In genomic region chr10:66318761-66319160, GRCh38 we compare ENCODE assay signal across 23 cellular contexts.
"Had no signal": no experiment of that assay in that cellular context is flagged by ENCODE, and none has a peak within 500 bp of the region (broad histone marks: within the 10 kb centered on the region; RNA-seq: fewer than 3 reads in every experiment).

No MANE protein-coding gene starts in this region.

- H3K4me1 ChIP-seq: colonic mucosa, esophagus squamous epithelium, foreskin keratinocyte, gastroesophageal sphincter had no signal

- DNase-seq: colonic mucosa; cortex of kidney; dermis blood vessel endothelial cell; dorsolateral prefrontal cortex; effector CD4-positive, alpha-beta T cell; effector CD8-positive, alpha-beta T cell; effector memory CD4-positive, alpha-beta T cell; effector memory CD8-positive, alpha-beta T cell; endodermal cell; erythroblast; esophagus squamous epithelium; foreskin fibroblast; foreskin keratinocyte; foreskin melanocyte; gastrocnemius medialis; glutamatergic neuron; head of caudate nucleus; heart left ventricle; heart right ventricle had no signal

- H3K4me3 ChIP-seq: colonic mucosa, coronary artery, dorsolateral prefrontal cortex, esophagus muscularis mucosa, esophagus squamous epithelium, gastrocnemius medialis, gastroesophageal sphincter, heart left ventricle, heart right ventricle had no signal

- H3K9me3 ChIP-seq: colonic mucosa, esophagus muscularis mucosa, esophagus squamous epithelium, gastrocnemius medialis, gastroesophageal sphincter, heart left ventricle, heart right ventricle had no signal

- H3K36me3 ChIP-seq: colonic mucosa, esophagus muscularis mucosa, esophagus squamous epithelium, gastrocnemius medialis, gastroesophageal sphincter, heart left ventricle, heart right ventricle had no signal

- H3K27me3 ChIP-seq: colonic mucosa, esophagus muscularis mucosa, esophagus squamous epithelium, foreskin keratinocyte, gastrocnemius medialis, gastroesophageal sphincter, heart left ventricle, heart right ventricle had no signal

- H3K27ac ChIP-seq: colonic mucosa, coronary artery, dorsolateral prefrontal cortex, epithelial cell of prostate, esophagus muscularis mucosa, esophagus squamous epithelium, foreskin keratinocyte, gastrocnemius medialis, gastroesophageal sphincter, heart left ventricle, heart right ventricle had no signal
